In the genomic region with DNA sequence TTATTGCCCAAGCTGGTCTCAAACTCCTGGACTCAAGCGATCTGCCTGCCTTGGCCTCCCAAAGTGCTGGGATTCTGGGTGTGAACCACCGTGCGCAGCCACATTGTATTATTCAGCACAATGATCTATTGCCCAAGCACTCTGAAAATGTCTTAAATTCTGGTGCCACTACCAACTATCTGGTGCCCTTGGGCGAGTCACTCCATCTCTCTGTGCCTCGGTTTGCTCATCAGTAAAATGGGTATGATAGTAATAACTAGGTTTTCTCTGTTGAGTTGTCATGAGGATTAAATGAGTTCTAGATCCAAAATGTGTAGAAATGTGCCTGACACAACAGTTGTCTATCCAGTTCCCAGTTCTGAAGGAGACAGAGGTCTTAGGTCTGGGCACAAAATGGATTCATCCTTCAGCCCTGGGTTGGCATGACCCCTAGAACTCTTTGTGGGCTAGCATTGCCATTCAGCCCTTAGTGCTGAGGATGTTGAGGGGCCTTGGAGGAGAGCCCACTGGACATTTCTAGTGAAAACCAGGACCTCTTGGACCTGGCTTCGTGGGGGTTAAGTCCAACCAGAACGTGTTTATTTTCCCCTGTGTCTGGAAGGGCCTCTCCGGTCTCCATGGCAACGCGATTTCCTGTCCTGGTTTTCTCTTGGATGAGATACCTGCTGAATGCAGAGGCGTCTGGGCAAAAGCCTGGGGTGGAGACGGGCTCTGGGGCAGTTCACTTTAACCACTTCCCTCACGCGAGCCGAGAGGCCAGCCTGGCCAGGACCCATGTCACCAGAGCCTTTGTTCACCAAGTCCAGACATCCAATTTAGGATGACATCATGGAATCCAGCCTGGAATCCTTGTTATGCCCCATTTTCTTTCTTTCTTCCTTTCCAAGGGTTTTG, we compare ENCODE assay signal across 9 cellular contexts. TPM values are rescaled to one million over a fixed set of nuclear protein-coding genes. Genes with fewer than 3 reads are reported as not detected.
DNase-seq lines count a peak whose midpoint lies in the region; ATAC-seq and TF ChIP-seq lines count a peak whose summit lies in the region.
"Had no signal": no experiment of that assay in that cellular context is flagged by ENCODE, and none has a peak within 500 bp of the region (broad histone marks: within the 10 kb centered on the region; RNA-seq: fewer than 3 reads in every experiment).

No MANE protein-coding gene starts in this region.

- TF ChIP-seq CTCF in osteoblast (IDR thresholded peaks at IDR 0.05; ENCODE audit: extremely low read depth, low read depth, low read length): no peak

- no peak overlapping the region for H3K27ac Mint-ChIP-seq in naive thymus-derived CD4-positive, alpha-beta T cell
- H3K27ac Mint-ChIP-seq in activated CD4-positive, alpha-beta memory T cell treated with anti-CD3 and anti-CD28 coated beads for 36 hours: no peak overlapping the region
- H3K27ac Mint-ChIP-seq: activated naive CD8-positive, alpha-beta T cell had no signal

- no peaks in the 10 kb centered on the region for H3K36me3 Mint-ChIP-seq in naive thymus-derived CD4-positive, alpha-beta T cell
- H3K36me3 Mint-ChIP-seq in activated CD4-positive, alpha-beta memory T cell treated with anti-CD3 and anti-CD28 coated beads for 36 hours: no peaks in the 10 kb centered on the region
- H3K36me3 Mint-ChIP-seq: activated naive CD8-positive, alpha-beta T cell had no signal

- H3K9me3 Mint-ChIP-seq in naive thymus-derived CD4-positive, alpha-beta T cell: peaks cover 0 to 4% (median 0%) of the 10 kb centered on the region in 11 donors
- no peaks in the 10 kb centered on the region for H3K9me3 Mint-ChIP-seq in activated CD4-positive, alpha-beta memory T cell treated with anti-CD3 and anti-CD28 coated beads for 36 hours

- CTCF ChIA-PET in naive thymus-derived CD4-positive, alpha-beta T cell (lab: Charles Lee): no interaction called here
- CTCF ChIA-PET in activated CD4-positive, alpha-beta memory T cell treated with anti-CD3 and anti-CD28 coated beads for 36 hours (lab: Charles Lee): no interaction called here

- peak overlapping the region; percentile 80 for H2AFZ ChIP-seq in osteoblast (ENCODE audit: low read length)

- H3K36me3 ChIP-seq in SJSA1: no peaks in the 10 kb centered on the region
- H3K36me3 ChIP-seq in osteoblast (ENCODE audit: insufficient read depth, low read length): no peaks in the 10 kb centered on the region
- H3K36me3 ChIP-seq in naive thymus-derived CD4-positive, alpha-beta T cell (ENCODE audit: control insufficient read depth in 2 of 3, insufficient read depth in 3 of 3, low read length in 3 of 3): no peaks in the 10 kb centered on the region

- H3K27me3 ChIP-seq in SJSA1 (replicated peaks) (no peaks in the 10 kb centered on the region), osteoblast (ENCODE audit: insufficient read depth, low read length) (no peaks in the 10 kb centered on the region)
- no peaks in the 10 kb centered on the region for H3K27me3 ChIP-seq in naive thymus-derived CD4-positive, alpha-beta T cell (ENCODE audit: control insufficient read depth in 2 of 2, insufficient read depth in 2 of 2, low read length in 2 of 2)

- H3K4me1 ChIP-seq in SJSA1 (replicated peaks) (peaks cover 29% of the 10 kb centered on the region), osteoblast (ENCODE audit: insufficient read depth, low read length) (peaks cover 13% of the 10 kb centered on the region)
- H3K4me1 ChIP-seq in naive thymus-derived CD4-positive, alpha-beta T cell (ENCODE audit: control insufficient read depth in 2 of 2, insufficient read depth in 2 of 2, low read length in 2 of 2): no peaks in the 10 kb centered on the region

- POLR2A ChIA-PET in naive thymus-derived CD4-positive, alpha-beta T cell (lab: Charles Lee): no interaction called here
- POLR2A ChIA-PET in activated CD4-positive, alpha-beta memory T cell treated with anti-CD3 and anti-CD28 coated beads for 36 hours (lab: Charles Lee): no interaction called here

- peaks cover 0 to 8% (median 0%) of the 10 kb centered on the region in 7 donors for H3K4me1 Mint-ChIP-seq in naive thymus-derived CD4-positive, alpha-beta T cell
- H3K4me1 Mint-ChIP-seq in activated CD4-positive, alpha-beta memory T cell treated with anti-CD3 and anti-CD28 coated beads for 36 hours (ENCODE audit: low read depth): peaks cover 2% of the 10 kb centered on the region

- no peaks in the 10 kb centered on the region for H3K9me3 ChIP-seq in SJSA1 (replicated peaks)
- H3K9me3 ChIP-seq in osteoblast (ENCODE audit: low read depth, low read length): no peaks in the 10 kb centered on the region
- H3K9me3 ChIP-seq in naive thymus-derived CD4-positive, alpha-beta T cell (ENCODE audit: control insufficient read depth in 2 of 3, low read length in 3 of 3): no peaks in the 10 kb centered on the region

- intact Hi-C loops in naive thymus-derived CD4-positive, alpha-beta T cell (cut with micrococcal nuclease): no loop called here
- intact Hi-C loops in activated CD4-positive, alpha-beta memory T cell treated with anti-CD3 and anti-CD28 coated beads for 36 hours (cut with micrococcal nuclease): no loop called here

- no peaks in the 10 kb centered on the region for H4K20me1 ChIP-seq in osteoblast (ENCODE audit: insufficient read depth, low read length)

- ATAC-seq in naive thymus-derived CD4-positive, alpha-beta T cell: no peak
- no peak for ATAC-seq in HG02588 (IDR thresholded peaks at IDR 0.05; ENCODE audit: unreplicated experiment)

- H3K27ac ChIP-seq in SJSA1: peak overlapping the region; percentile 89
- peak overlapping the region; percentile 69 for H3K27ac ChIP-seq in osteoblast (ENCODE audit: low read depth, low read length)
- no peak overlapping the region for H3K27ac ChIP-seq in naive thymus-derived CD4-positive, alpha-beta T cell (ENCODE audit: low read depth, low read length)

- H3K27me3 Mint-ChIP-seq in naive thymus-derived CD4-positive, alpha-beta T cell: peaks cover 0 to 17% (median 8%) of the 10 kb centered on the region in 5 donors
- peaks cover 9% of the 10 kb centered on the region for H3K27me3 Mint-ChIP-seq in activated CD4-positive, alpha-beta memory T cell treated with anti-CD3 and anti-CD28 coated beads for 36 hours

- H3K4me3 Mint-ChIP-seq in naive thymus-derived CD4-positive, alpha-beta T cell: no peak overlapping the region
- no peak overlapping the region for H3K4me3 Mint-ChIP-seq in activated CD4-positive, alpha-beta memory T cell treated with anti-CD3 and anti-CD28 coated beads for 36 hours
- H3K4me3 Mint-ChIP-seq: activated naive CD8-positive, alpha-beta T cell had no signal

- no peaks in the 10 kb centered on the region for H3K79me2 ChIP-seq in osteoblast (ENCODE audit: insufficient read depth, low read length)

- DNase-seq in ELR (ENCODE audit: low read depth) (peak; percentile 68), SJSA1 (ENCODE audit: low read depth in 1 of 2, low spot score in 2 of 2) (peak; percentile 92 to 94), globus pallidus (ENCODE audit: low spot score) (peak; percentile 64), osteoblast (ENCODE audit: insufficient read length, low spot score, missing footprints) (peak; percentile 72)
- no peak for DNase-seq in naive thymus-derived CD4-positive, alpha-beta T cell
- no peak for DNase-seq in activated CD4-positive, alpha-beta memory T cell treated with anti-CD3 and anti-CD28 coated beads for 36 hours
- no peak for DNase-seq in activated CD4-positive, alpha-beta T cell treated with anti-CD3 and anti-CD28 coated beads for 4 hours

- H3K4me2 ChIP-seq in osteoblast (ENCODE audit: insufficient read depth, low read length): peak overlapping the region; percentile 61

- H3K4me3 ChIP-seq in SJSA1 (no peak overlapping the region), osteoblast (ENCODE audit: insufficient read depth, low read length) (peak overlapping the region; percentile 44)
- no peak overlapping the region for H3K4me3 ChIP-seq in naive thymus-derived CD4-positive, alpha-beta T cell (ENCODE audit: low read length)

RNA-seq across cellular contexts. Expression of a gene that starts 43.7 kb away (rescaled TPM):
- total RNA-seq in SJSA1 (2014; rRNA removed; shearing (Covaris generic)): 17.1 and 26.8 TPM in 2 replicates
- total RNA-seq in osteoblast: 38.0 and 40.7 TPM in 2 replicates
- 100 to 1,000 TPM in 1 of 5 experiments, 10 to 100 TPM in 4; 46.9 to 110 (median 77.8) TPM for total RNA-seq in naive thymus-derived CD4-positive, alpha-beta T cell
- 10 to 100 TPM; 13.4 to 19.8 TPM for polyA plus RNA-seq in naive thymus-derived CD4-positive, alpha-beta T cell
- 10 to 100 TPM; 31.7 to 36.3 TPM for total RNA-seq in activated CD4-positive, alpha-beta memory T cell treated with anti-CD3 and anti-CD28 coated beads for 36 hours

Comparison
In these comparisons a context has a peak if more than half of its experiments do, and no peak if none do; other contexts are left out.
1. DNase-seq: peak in ELR (single experiment), SJSA1 (2 of 2), globus pallidus (single experiment) and osteoblast (single experiment); none in naive thymus-derived CD4-positive, alpha-beta T cell (0 of 9), activated CD4-positive, alpha-beta memory T cell treated with anti-CD3 and anti-CD28 coated beads for 36 hours (single experiment) and activated CD4-positive, alpha-beta T cell treated with anti-CD3 and anti-CD28 coated beads for 4 hours (0 of 2).